19 cellular contexts compared by ENCODE assay signal in genomic region chr3:171132873-171133272, GRCh38.
DNase-seq lines count a peak whose midpoint lies in the region; ATAC-seq and TF ChIP-seq lines count a peak whose summit lies in the region.
"Had no signal": no experiment of that assay in that cellular context is flagged by ENCODE, and none has a peak within 500 bp of the region (broad histone marks: within the 10 kb centered on the region; RNA-seq: fewer than 3 reads in every experiment).

No MANE protein-coding gene starts in this region.

- in situ Hi-C loops in mammary epithelial cell (cut with MboI; ENCODE audit: low sequenced_read_pairs in 2 of 2): no loop called here

- H2AFZ ChIP-seq in mammary epithelial cell (ENCODE audit: low read depth, low read length): peak overlapping the region; percentile 58
- H2AFZ ChIP-seq: neural progenitor cell had no signal

- H3K9ac ChIP-seq in mammary epithelial cell (ENCODE audit: insufficient read depth, low read length): no peak overlapping the region
- H3K9ac ChIP-seq: neural progenitor cell had no signal

- ATAC-seq in T-helper 17 cell (no peak), HG02763 (IDR thresholded peaks at IDR 0.05; ENCODE audit: unreplicated experiment) (no peak)
- ATAC-seq in naive thymus-derived CD4-positive, alpha-beta T cell: no peak

- peaks cover 46% of the 10 kb centered on the region for H3K4me1 ChIP-seq in mammary epithelial cell (ENCODE audit: insufficient read depth, low read length)
- H3K4me1 ChIP-seq in urinary bladder (ENCODE audit: insufficient read depth): no peaks in the 10 kb centered on the region
- H3K4me1 ChIP-seq in naive thymus-derived CD4-positive, alpha-beta T cell (ENCODE audit: control insufficient read depth in 2 of 2, insufficient read depth in 2 of 2, low read length in 2 of 2): no peaks in the 10 kb centered on the region
- H3K4me1 ChIP-seq: sigmoid colon had no signal

- dilution Hi-C loops in mammary epithelial cell (cut with HindIII; ENCODE audit: low sequenced_read_pairs): no loop called here

- H3K4me2 ChIP-seq in mammary epithelial cell (ENCODE audit: insufficient read depth, low read depth, low read length): peak overlapping the region; percentile 56
- H3K4me2 ChIP-seq: neural progenitor cell had no signal

- H3K27ac Mint-ChIP-seq in MCF 10A (ENCODE audit: low read depth, unreplicated experiment) (no peak overlapping the region), T-helper 17 cell (peak overlapping the region; percentile 4)
- no peak overlapping the region for H3K27ac Mint-ChIP-seq in activated T-helper 2 cell treated with anti-CD3 and anti-CD28 coated beads, Interferon-gamma antibody, Interleukin-2, Interleukin-4, amounts not matched to agents 10 μg/mL and 5 μg/mL and 100 μg/mL, durations not matched to agents 14 hours and 24 hours and 36 hours
- no peak overlapping the region for H3K27ac Mint-ChIP-seq in naive thymus-derived CD4-positive, alpha-beta T cell
- H3K27ac Mint-ChIP-seq: activated CD4-positive, alpha-beta T cell treated with anti-CD3 and anti-CD28 coated beads, Interleukin-2, amount 10 ng/mL, durations not matched to agents 7 days and 5 days; neural progenitor cell had no signal

- no peaks in the 10 kb centered on the region for H3K79me2 ChIP-seq in mammary epithelial cell (ENCODE audit: insufficient read depth, low read length)

- intact Hi-C loops in mammary epithelial cell (cut with micrococcal nuclease) (no loop called here), MCF 10A (cut with micrococcal nuclease) (no loop called here)
- intact Hi-C loops in activated T-helper 2 cell treated with anti-CD3 and anti-CD28 coated beads, Interferon-gamma antibody, Interleukin-2, Interleukin-4, amounts not matched to agents 10 μg/mL and 5 μg/mL and 100 μg/mL, durations not matched to agents 14 hours and 24 hours and 36 hours (cut with micrococcal nuclease): no loop called here
- intact Hi-C loops in naive thymus-derived CD4-positive, alpha-beta T cell (cut with micrococcal nuclease): no loop called here

- no peak for TF ChIP-seq CTCF in mammary epithelial cell (conservative IDR thresholded peaks at IDR 0.05 in 1 of 2, IDR thresholded peaks at IDR 0.05 in 1 of 2; ENCODE audit: extremely low read depth in 1 of 2, insufficient read depth in 1 of 2, low read depth in 1 of 2, low read length in 2 of 2)
- TF ChIP-seq CTCF in MCF 10A (IDR thresholded peaks at IDR 0.05; ENCODE audit: unreplicated experiment): no peak

- DNase-seq in mammary epithelial cell: peak; percentile 88
- DNase-seq in MCF 10A (ENCODE audit: unreplicated experiment): no peak
- DNase-seq in T-helper 17 cell: no peak
- peak; percentile 55 for DNase-seq in fibroblast of peridontal ligament (ENCODE audit: extremely low read depth)
- no peak for DNase-seq in activated T-helper 2 cell treated with anti-CD3 and anti-CD28 coated beads, Interferon-gamma antibody, Interleukin-2, Interleukin-4, amounts not matched to agents 10 μg/mL and 5 μg/mL and 100 μg/mL, durations not matched to agents 14 hours and 24 hours and 36 hours (ENCODE audit: low spot score)
- no peak for DNase-seq in naive thymus-derived CD4-positive, alpha-beta T cell
- DNase-seq: activated CD4-positive, alpha-beta T cell treated with anti-CD3 and anti-CD28 coated beads, Interleukin-2, amount 10 ng/mL, durations not matched to agents 7 days and 5 days; activated T-cell treated with anti-CD3 and anti-CD28 coated beads, Interleukin-2, amount 50 U/mL, for 1 hour; Caco-2; cortex of kidney; Karpas-422; NCI-H1436 treated with DMSO at 0.1 percent for 48 hours; NCI-H524 treated with DMSO at 0.1 percent for 48 hours; sigmoid colon; stimulated activated naive CD4-positive, alpha-beta T cell had no signal

- no peaks in the 10 kb centered on the region for H3K9me3 Mint-ChIP-seq in MCF 10A (ENCODE audit: unreplicated experiment)
- no peaks in the 10 kb centered on the region for H3K9me3 Mint-ChIP-seq in activated T-helper 2 cell treated with anti-CD3 and anti-CD28 coated beads, Interferon-gamma antibody, Interleukin-2, Interleukin-4, amounts not matched to agents 10 μg/mL and 5 μg/mL and 100 μg/mL, durations not matched to agents 14 hours and 24 hours and 36 hours
- H3K9me3 Mint-ChIP-seq in naive thymus-derived CD4-positive, alpha-beta T cell: no peaks in the 10 kb centered on the region
- H3K9me3 Mint-ChIP-seq: activated CD4-positive, alpha-beta T cell treated with anti-CD3 and anti-CD28 coated beads, Interleukin-2, amount 10 ng/mL, durations not matched to agents 7 days and 5 days; neural progenitor cell had no signal

- H3K4me1 Mint-ChIP-seq in MCF 10A (ENCODE audit: insufficient read depth, unreplicated experiment) (peaks cover 4% of the 10 kb centered on the region), T-helper 17 cell (peaks cover 18% of the 10 kb centered on the region)
- peaks cover 3% of the 10 kb centered on the region for H3K4me1 Mint-ChIP-seq in activated T-helper 2 cell treated with anti-CD3 and anti-CD28 coated beads, Interferon-gamma antibody, Interleukin-2, Interleukin-4, amounts not matched to agents 10 μg/mL and 5 μg/mL and 100 μg/mL, durations not matched to agents 14 hours and 24 hours and 36 hours (ENCODE audit: low read depth)
- H3K4me1 Mint-ChIP-seq in naive thymus-derived CD4-positive, alpha-beta T cell: peaks cover 0 to 8% (median 0%) of the 10 kb centered on the region in 7 donors
- H3K4me1 Mint-ChIP-seq: neural progenitor cell had no signal

- H3K36me3 Mint-ChIP-seq in MCF 10A (ENCODE audit: insufficient read depth, unreplicated experiment) (no peaks in the 10 kb centered on the region), T-helper 17 cell (ENCODE audit: low read depth) (peaks cover 20% of the 10 kb centered on the region)
- peaks cover 51% of the 10 kb centered on the region for H3K36me3 Mint-ChIP-seq in activated T-helper 2 cell treated with anti-CD3 and anti-CD28 coated beads, Interferon-gamma antibody, Interleukin-2, Interleukin-4, amounts not matched to agents 10 μg/mL and 5 μg/mL and 100 μg/mL, durations not matched to agents 14 hours and 24 hours and 36 hours (ENCODE audit: low read depth)
- H3K36me3 Mint-ChIP-seq in naive thymus-derived CD4-positive, alpha-beta T cell: peaks cover 23 to 76% (median 53%) of the 10 kb centered on the region in 5 donors

- POLR2A ChIA-PET in MCF 10A (lab: Yijun Ruan, JAX): interaction anchor here (0.7 kb wide), 1 partner anchor 1449 kb away, joined by 3 read pairs; no protein-coding TSS in a partner anchor
- POLR2A ChIA-PET in naive thymus-derived CD4-positive, alpha-beta T cell (lab: Charles Lee): no interaction called here

- H3K36me3 ChIP-seq in mammary epithelial cell (ENCODE audit: insufficient read depth, low read length): no peaks in the 10 kb centered on the region
- H3K36me3 ChIP-seq in urinary bladder (ENCODE audit: insufficient read depth): peaks cover 1% of the 10 kb centered on the region
- H3K36me3 ChIP-seq in naive thymus-derived CD4-positive, alpha-beta T cell (ENCODE audit: control insufficient read depth in 2 of 3, insufficient read depth in 3 of 3, low read length in 3 of 3): peaks cover 4 to 59% (median 13%) of the 10 kb centered on the region in 3 experiments
- H3K36me3 ChIP-seq: neural progenitor cell had no signal

- H3K27ac ChIP-seq in mammary epithelial cell (ENCODE audit: insufficient read depth, low read depth, low read length) (peak overlapping the region; percentile 56), urinary bladder (ENCODE audit: low read depth) (peak overlapping the region; percentile 2)
- no peak overlapping the region for H3K27ac ChIP-seq in naive thymus-derived CD4-positive, alpha-beta T cell (ENCODE audit: low read depth, low read length)
- H3K27ac ChIP-seq: 22Rv1, neural progenitor cell, sigmoid colon had no signal

- no peaks in the 10 kb centered on the region for H3K27me3 Mint-ChIP-seq in MCF 10A (ENCODE audit: insufficient read depth, unreplicated experiment)
- H3K27me3 Mint-ChIP-seq in T-helper 17 cell: no peaks in the 10 kb centered on the region
- H3K27me3 Mint-ChIP-seq in activated T-helper 2 cell treated with anti-CD3 and anti-CD28 coated beads, Interferon-gamma antibody, Interleukin-2, Interleukin-4, amounts not matched to agents 10 μg/mL and 5 μg/mL and 100 μg/mL, durations not matched to agents 14 hours and 24 hours and 36 hours (ENCODE audit: low read depth): no peaks in the 10 kb centered on the region
- H3K27me3 Mint-ChIP-seq in naive thymus-derived CD4-positive, alpha-beta T cell: no peaks in the 10 kb centered on the region
- H3K27me3 Mint-ChIP-seq: activated CD4-positive, alpha-beta T cell treated with anti-CD3 and anti-CD28 coated beads, Interleukin-2, amount 10 ng/mL, durations not matched to agents 7 days and 5 days had no signal

- BruUV-seq in mammary epithelial cell (replicated peaks; lab: Mats Ljungman, UMichigan) (no TSS peak), MCF 10A (replicated peaks; lab: Mats Ljungman, UMichigan) (no TSS peak)

- H3K4me3 Mint-ChIP-seq in MCF 10A (ENCODE audit: unreplicated experiment) (no peak overlapping the region), T-helper 17 cell (no peak overlapping the region)
- H3K4me3 Mint-ChIP-seq in activated T-helper 2 cell treated with anti-CD3 and anti-CD28 coated beads, Interferon-gamma antibody, Interleukin-2, Interleukin-4, amounts not matched to agents 10 μg/mL and 5 μg/mL and 100 μg/mL, durations not matched to agents 14 hours and 24 hours and 36 hours (ENCODE audit: low read depth): no peak overlapping the region
- H3K4me3 Mint-ChIP-seq in naive thymus-derived CD4-positive, alpha-beta T cell: no peak overlapping the region
- H3K4me3 Mint-ChIP-seq: activated CD4-positive, alpha-beta T cell treated with anti-CD3 and anti-CD28 coated beads, Interleukin-2, amount 10 ng/mL, durations not matched to agents 7 days and 5 days; neural progenitor cell had no signal

- H3K4me3 ChIP-seq in mammary epithelial cell (replicated peaks in 1 of 3; ENCODE audit: insufficient read depth in 1 of 3, low read depth in 2 of 3, low read length in 3 of 3): no peak overlapping the region
- no peak overlapping the region for H3K4me3 ChIP-seq in urinary bladder (ENCODE audit: low read depth, low read length)
- H3K4me3 ChIP-seq in naive thymus-derived CD4-positive, alpha-beta T cell (ENCODE audit: low read length): no peak overlapping the region
- H3K4me3 ChIP-seq: neural progenitor cell, sigmoid colon had no signal

- H3K9me3 ChIP-seq in mammary epithelial cell (replicated peaks; ENCODE audit: insufficient read depth, low read length) (no peaks in the 10 kb centered on the region), T-helper 17 cell (ENCODE audit: control insufficient read depth, low read length, poor library complexity, severe bottlenecking) (no peaks in the 10 kb centered on the region)
- no peaks in the 10 kb centered on the region for H3K9me3 ChIP-seq in naive thymus-derived CD4-positive, alpha-beta T cell (ENCODE audit: control insufficient read depth in 2 of 3, low read length in 3 of 3)
- H3K9me3 ChIP-seq: Caco-2, sigmoid colon had no signal

- H3K27me3 ChIP-seq in mammary epithelial cell (ENCODE audit: insufficient read depth, low read length): no peaks in the 10 kb centered on the region
- no peaks in the 10 kb centered on the region for H3K27me3 ChIP-seq in naive thymus-derived CD4-positive, alpha-beta T cell (ENCODE audit: control insufficient read depth in 2 of 2, insufficient read depth in 2 of 2, low read length in 2 of 2)
- H3K27me3 ChIP-seq: neural progenitor cell, sigmoid colon had no signal

- CTCF ChIA-PET in mammary epithelial cell (lab: Charles Lee; ENCODE audit: low non-redundant PET) (no interaction called here), MCF 10A (lab: Yijun Ruan, JAX) (no interaction called here)
- CTCF ChIA-PET in naive thymus-derived CD4-positive, alpha-beta T cell (lab: Charles Lee): no interaction called here

- WGBS in mammary epithelial cell (ENCODE audit: low coverage, missing lambda C conversion rate): 11% methylated on average over 4 of the region's 4 CpGs
- WGBS in urinary bladder: 91% methylated on average over 4 of the region's 4 CpGs

- no peaks in the 10 kb centered on the region for H4K20me1 ChIP-seq in mammary epithelial cell (ENCODE audit: insufficient read depth, low read length)

Comparison
In these comparisons a context has a peak if more than half of its experiments do, and no peak if none do; other contexts are left out.
1. DNase-seq: peak in mammary epithelial cell (single experiment) and fibroblast of peridontal ligament (single experiment); none in MCF 10A (single experiment), T-helper 17 cell (0 of 3), activated T-helper 2 cell treated with anti-CD3 and anti-CD28 coated beads, Interferon-gamma antibody, Interleukin-2, Interleukin-4, amounts not matched to agents 10 μg/mL and 5 μg/mL and 100 μg/mL, durations not matched to agents 14 hours and 24 hours and 36 hours (single experiment) and naive thymus-derived CD4-positive, alpha-beta T cell (0 of 9).